ENCODE assay signal across 9 cellular contexts in the genomic region with DNA sequence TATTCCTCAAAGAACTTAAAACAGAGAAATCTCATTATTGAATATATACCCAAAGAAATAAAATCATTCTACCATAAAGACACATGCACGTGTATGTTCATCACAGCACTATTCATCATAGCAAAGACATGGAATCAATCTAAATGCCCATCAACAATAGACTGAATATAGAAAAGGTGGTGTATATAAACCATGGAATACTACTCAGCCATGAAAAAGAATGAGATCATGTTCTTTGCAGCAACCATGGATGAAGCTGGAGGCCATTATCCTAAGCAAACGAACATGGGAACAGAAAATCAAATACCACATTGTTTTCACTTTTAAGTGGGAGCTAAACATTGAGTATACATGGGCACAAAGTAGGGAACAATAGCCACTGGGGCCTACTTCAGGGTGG. TPM values are rescaled to one million over a fixed set of nuclear protein-coding genes. Genes with fewer than 3 reads are reported as not detected.
"Had no signal": no experiment of that assay in that cellular context is flagged by ENCODE, and none has a peak within 500 bp of the region (broad histone marks: within the 10 kb centered on the region; RNA-seq: fewer than 3 reads in every experiment).

No MANE protein-coding gene starts in this region.

- H3K4me2 ChIP-seq: KMS-11 had no signal

- DNase-seq: IMR-90, KBM-7, KG1 had no signal

- FAIRE-seq: HepG2, HTR-8/SVneo had no signal

- H3K27ac ChIP-seq: HL-60, KMS-11 had no signal

- H3K9ac ChIP-seq: KMS-11 had no signal

- ATAC-seq: HepG2 had no signal

RNA-seq across cellular contexts. Expression of gene GPR63, which starts 12.3 kb away (rescaled TPM):
- total RNA-seq: HT-29 had no signal
- polyA plus RNA-seq: IgD-negative memory B cell had no signal
